9 cellular contexts compared by ENCODE assay signal in genomic region chr13:110361365-110361911, GRCh38. TPM values are rescaled to one million over a fixed set of nuclear protein-coding genes. Genes with fewer than 3 reads are reported as not detected.
A peak's percentile ranks its signal among the peaks of the same experiment; 100 is the strongest.
DNase-seq lines count a peak whose midpoint lies in the region; TF ChIP-seq lines count a peak whose summit lies in the region.
"Had no signal": no experiment of that assay in that cellular context is flagged by ENCODE, and none has a peak within 500 bp of the region (broad histone marks: within the 10 kb centered on the region; RNA-seq: fewer than 3 reads in every experiment).

No MANE protein-coding gene starts in this region.

- POLR2A ChIA-PET in A673 (lab: Charles Lee; ENCODE audit: low non-redundant PET): no interaction called here

- CTCF ChIA-PET in A673 (lab: Charles Lee): no interaction called here

- intact Hi-C loops in transverse colon (cut with DNase I; ENCODE audit: low total_unique reads) (no loop called here), A673 (cut with micrococcal nuclease; ENCODE audit: unreplicated experiment) (loop anchor here (5.0 kb wide), 1 partner anchor 54 kb away; the partner anchor contains the start of genes COL4A1 and COL4A2)

- H3K36me3 ChIP-seq in transverse colon (no peaks in the 10 kb centered on the region), A673 (ENCODE audit: insufficient read depth, low read length, poor library complexity, severe bottlenecking) (no peaks in the 10 kb centered on the region)

- H3K27me3 ChIP-seq in transverse colon: no peaks in the 10 kb centered on the region
- H3K27me3 ChIP-seq in A673 (replicated peaks; ENCODE audit: insufficient read depth, low read depth, low read length, poor library complexity): no peaks in the 10 kb centered on the region

- TF ChIP-seq POLR2A in transverse colon (IDR thresholded peaks at IDR 0.05): no peak

- H3K4me1 ChIP-seq in transverse colon (peaks cover 6 to 31% (median 15%) of the 10 kb centered on the region in 4 donors), A673 (ENCODE audit: insufficient read depth, low read length, poor library complexity, severe bottlenecking) (peaks cover 21% of the 10 kb centered on the region)

- H3K27ac ChIP-seq in transverse colon: peak overlapping the region; percentile 62 to 84 (median 81)
- no peak overlapping the region for H3K27ac ChIP-seq in A673 (ENCODE audit: low read depth, low read length, poor library complexity, severe bottlenecking)

- H3K4me3 ChIP-seq in fibroblast of pulmonary artery (replicated peaks; ENCODE audit: low read depth, low read length): no peak overlapping the region
- H3K4me3 ChIP-seq in transverse colon: no peak overlapping the region
- no peak overlapping the region for H3K4me3 ChIP-seq in A673 (ENCODE audit: low read depth, low read length, poor library complexity, severe bottlenecking)

- peak; percentile 81 for DNase-seq in amniotic epithelial cell (ENCODE audit: low read depth)
- DNase-seq in fibroblast of pulmonary artery (ENCODE audit: low read depth): peak; percentile 98
- DNase-seq in myocyte (ENCODE audit: low read depth): peak; percentile 61
- DNase-seq in transverse colon: peak; percentile 50
- DNase-seq in stimulated activated CD4-positive, alpha-beta T cell treated with anti-CD3 and anti-CD28 coated beads, Interleukin-12 subunit alpha, Interleukin-12 subunit beta, amount 100 ng/mL, for 4 hours: no peak
- DNase-seq in A673 (ENCODE audit: low spot score): no peak
- no peak for DNase-seq in glomerular visceral epithelial cell (ENCODE audit: extremely low spot score)
- no peak for DNase-seq in DMS79 treated with DMSO at 0.1 percent for 48 hours (lab: John Stamatoyannopoulos, UW)
- DNase-seq: NCI-H2227 treated with DMSO at 0.1 percent for 48 hours had no signal

- no TSS peak for BruUV-seq in A673 (replicated peaks; lab: Mats Ljungman, UMichigan)

- TF ChIP-seq EP300 in transverse colon (IDR thresholded peaks at IDR 0.05; ENCODE audit: low read depth): peak; percentile 67

- in situ Hi-C loops in transverse colon (cut with MboI; ENCODE audit: low pct_ligation_motif_present in 1 of 4, low pct_unique_long_range_greater_than_20kb in 1 of 4, low sequenced_read_pairs in 3 of 4): no loop called here

- 32 to 46% methylated on average over 6 to 10 of the region's 10 CpGs for WGBS in transverse colon (ENCODE audit: low coverage in 1 of 2), 2 donors

- no peak for TF ChIP-seq CTCF in fibroblast of pulmonary artery (IDR thresholded peaks at IDR 0.05; ENCODE audit: low read length, missing control alignments)
- TF ChIP-seq CTCF in transverse colon (IDR thresholded peaks at IDR 0.05): no peak
- no peak for TF ChIP-seq CTCF in A673 (conservative IDR thresholded peaks at IDR 0.05; ENCODE audit: low read depth, low read length)

- no peaks in the 10 kb centered on the region for H3K9me3 ChIP-seq in transverse colon
- no peaks in the 10 kb centered on the region for H3K9me3 ChIP-seq in A673 (ENCODE audit: low read depth, low read length, poor library complexity, severe bottlenecking)

RNA-seq across cellular contexts. Expression of gene COL4A2, which starts 54.4 kb away (rescaled TPM):
- total RNA-seq in myocyte: 71.7 and 77.6 TPM in 2 replicates
- polyA plus RNA-seq in myocyte (2012): 261 TPM
- total RNA-seq in transverse colon: 100 to 1,000 TPM in 2 of 4 donors, 10 to 100 TPM in 2; 75.1 to 322 (median 115) TPM
- 184 and 193 TPM in 2 replicates for total RNA-seq in A673 (2021)

RNA-seq across cellular contexts. Expression of gene COL4A1, which starts 54.5 kb away (rescaled TPM):
- total RNA-seq in myocyte (115 and 128 TPM in 2 replicates), transverse colon (100 to 1,000 TPM in 2 of 4 donors, 10 to 100 TPM in 2; 46.4 to 180 (median 99.2) TPM), A673 (2021) (83.9 and 86.0 TPM in 2 replicates)
- 251 TPM for polyA plus RNA-seq in myocyte (2012)

Comparison
In these comparisons a context has a peak if more than half of its experiments do, and no peak if none do; other contexts are left out.
1. DNase-seq: peak in amniotic epithelial cell (single experiment), fibroblast of pulmonary artery (single experiment), myocyte (single experiment) and transverse colon (single experiment); none in stimulated activated CD4-positive, alpha-beta T cell treated with anti-CD3 and anti-CD28 coated beads, Interleukin-12 subunit alpha, Interleukin-12 subunit beta, amount 100 ng/mL, for 4 hours (single experiment), A673 (single experiment), glomerular visceral epithelial cell (single experiment) and DMS79 treated with DMSO at 0.1 percent for 48 hours (single experiment).